Comparison of ENCODE assay signal across 28 cellular contexts in the genomic region with DNA sequence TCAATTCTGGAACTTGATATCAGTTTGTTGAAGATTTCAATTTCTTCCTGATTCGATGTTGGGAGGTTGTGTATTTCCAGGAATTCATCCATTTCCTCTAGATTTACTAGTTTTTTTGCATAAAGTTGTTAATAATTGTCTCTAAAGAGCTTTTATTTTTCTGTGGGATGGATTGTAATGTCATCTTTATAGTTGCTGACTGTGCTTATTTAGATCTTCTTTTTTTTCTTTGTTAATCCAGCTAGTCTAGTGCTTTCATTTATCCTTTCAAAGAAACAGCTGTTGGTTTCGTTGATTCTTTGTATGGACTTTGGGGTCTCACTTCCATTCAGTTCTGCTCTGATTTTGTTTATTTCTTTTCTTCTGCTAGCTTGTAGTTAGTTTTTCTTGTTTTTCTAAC.
"Had no signal": no experiment of that assay in that cellular context is flagged by ENCODE, and none has a peak within 500 bp of the region (broad histone marks: within the 10 kb centered on the region; RNA-seq: fewer than 3 reads in every experiment).

No MANE protein-coding gene starts in this region.

- DNase-seq: naive B cell; naive thymus-derived CD8-positive, alpha-beta T cell; occipital lobe; ovary; posterior cingulate gyrus; psoas muscle; right cardiac atrium; stimulated activated CD4-positive, alpha-beta T cell treated with anti-CD3 and anti-CD28 coated beads, Interleukin-15, amount 100 ng/mL, for 24 hours; stimulated activated CD4-positive, alpha-beta T cell treated with anti-CD3 and anti-CD28 coated beads, Interleukin-2, amount 100 ng/mL, for 24 hours; stimulated activated CD4-positive, alpha-beta T cell treated with anti-CD3 and anti-CD28 coated beads, Interleukin-2, amount 100 ng/mL, for 48 hours; stimulated activated CD4-positive, alpha-beta T cell treated with anti-CD3 and anti-CD28 coated beads, Interleukin-4, amount 100 ng/mL, for 24 hours; stimulated activated naive B cell treated with anti-CD40 and anti-IgM and Interleukin-4, amounts not matched to agents 10 μg/mL and 1 μg/mL and 100 μg/mL, for 72 hours; stimulated activated naive CD4-positive, alpha-beta T cell treated with Interleukin-2 at 50 U/mL for 16 hours; stomach; thyroid gland; upper lobe of right lung; uterus had no signal

- H3K27me3 ChIP-seq: neural progenitor cell, ovary, thyroid gland, tibial nerve, upper lobe of right lung, uterus had no signal

- ATAC-seq: naive thymus-derived CD8-positive, alpha-beta T cell; natural killer cell treated with Interleukin-12 subunit alpha and Interleukin-12 subunit beta and Interleukin-15 and Interleukin-18, amount 100 ng/mL, for 72 hours; psoas muscle; right cardiac atrium; sciatic nerve; stimulated activated effector memory CD8-positive, alpha-beta T cell treated with anti-CD3 and anti-CD28 coated beads, Interleukin-12 subunit alpha, Interleukin-12 subunit beta, amount 100 ng/mL, for 72 hours; stimulated activated naive B cell treated with anti-CD40 and anti-IgM and Interleukin-4, amounts not matched to agents 10 μg/mL and 1 μg/mL and 100 μg/mL, for 72 hours; upper lobe of right lung had no signal

- H3K27me3 Mint-ChIP-seq: naive thymus-derived CD8-positive, alpha-beta T cell; progenitor cell of endocrine pancreas; stimulated activated naive CD8-positive, alpha-beta T cell treated with anti-CD3 and anti-CD28 coated beads, Interleukin-15, Interleukin-2, amounts not matched to agents 100 ng/mL and 50 ng/mL, for 24 hours; type B pancreatic cell had no signal

- H3K36me3 ChIP-seq: neural progenitor cell, ovary, stomach, thoracic aorta, thyroid gland, tibial nerve, upper lobe of right lung, uterus had no signal

- H3K4me2 ChIP-seq: neural progenitor cell had no signal

- H3K4me3 Mint-ChIP-seq: naive B cell; naive thymus-derived CD8-positive, alpha-beta T cell; natural killer cell treated with Interleukin-12 subunit alpha and Interleukin-12 subunit beta and Interleukin-15 and Interleukin-18, amount 100 ng/mL, for 72 hours; neural progenitor cell; stimulated activated effector memory CD8-positive, alpha-beta T cell treated with anti-CD3 and anti-CD28 coated beads, Interleukin-12 subunit alpha, Interleukin-12 subunit beta, amount 100 ng/mL, for 72 hours; stimulated activated naive B cell treated with anti-CD40 and anti-IgM and Interleukin-4, amounts not matched to agents 10 μg/mL and 1 μg/mL and 100 μg/mL, for 72 hours; stimulated activated naive CD8-positive, alpha-beta T cell treated with anti-CD3 and anti-CD28 coated beads, Interleukin-15, Interleukin-2, amounts not matched to agents 100 ng/mL and 50 ng/mL, for 24 hours; type B pancreatic cell had no signal

- H2AFZ ChIP-seq: neural progenitor cell, parathyroid adenoma had no signal

- H3K9me3 ChIP-seq: ovary, stomach, thoracic aorta, thyroid gland, upper lobe of right lung, uterus had no signal

- H3K4me1 Mint-ChIP-seq: naive thymus-derived CD8-positive, alpha-beta T cell; neural progenitor cell; stimulated activated effector memory CD8-positive, alpha-beta T cell treated with anti-CD3 and anti-CD28 coated beads, Interleukin-12 subunit alpha, Interleukin-12 subunit beta, amount 100 ng/mL, for 72 hours; stimulated activated naive B cell treated with anti-CD40 and anti-IgM and Interleukin-4, amounts not matched to agents 10 μg/mL and 1 μg/mL and 100 μg/mL, for 72 hours had no signal

- H3K4me3 ChIP-seq: neural progenitor cell, ovary, psoas muscle, skin epidermis, stomach, thoracic aorta, thyroid gland, tibial nerve, upper lobe of right lung, uterus had no signal

- H3K4me1 ChIP-seq: parathyroid adenoma, psoas muscle, stomach, thyroid gland, tibial nerve, upper lobe of right lung, uterus had no signal

- H3K9me3 Mint-ChIP-seq: stimulated activated effector memory CD8-positive, alpha-beta T cell treated with anti-CD3 and anti-CD28 coated beads, Interleukin-12 subunit alpha, Interleukin-12 subunit beta, amount 100 ng/mL, for 72 hours had no signal

- H3K27ac Mint-ChIP-seq: naive thymus-derived CD8-positive, alpha-beta T cell; natural killer cell treated with Interleukin-12 subunit alpha and Interleukin-12 subunit beta and Interleukin-15 and Interleukin-18, amount 100 ng/mL, for 72 hours; neural progenitor cell; progenitor cell of endocrine pancreas; stimulated activated effector memory CD8-positive, alpha-beta T cell treated with anti-CD3 and anti-CD28 coated beads, Interleukin-12 subunit alpha, Interleukin-12 subunit beta, amount 100 ng/mL, for 72 hours; stimulated activated naive B cell treated with anti-CD40 and anti-IgM and Interleukin-4, amounts not matched to agents 10 μg/mL and 1 μg/mL and 100 μg/mL, for 72 hours; stimulated activated naive CD8-positive, alpha-beta T cell treated with anti-CD3 and anti-CD28 coated beads, Interleukin-15, Interleukin-2, amounts not matched to agents 100 ng/mL and 50 ng/mL, for 24 hours; type B pancreatic cell had no signal

- H3K36me3 Mint-ChIP-seq: naive B cell; neural progenitor cell; stimulated activated effector memory CD8-positive, alpha-beta T cell treated with anti-CD3 and anti-CD28 coated beads, Interleukin-12 subunit alpha, Interleukin-12 subunit beta, amount 100 ng/mL, for 72 hours; type B pancreatic cell had no signal

- H3K9ac ChIP-seq: neural progenitor cell, parathyroid adenoma had no signal

- H3K27ac ChIP-seq: neural progenitor cell, ovary, parathyroid adenoma, psoas muscle, skin epidermis, stomach, thoracic aorta, thyroid gland, tibial nerve, upper lobe of right lung, uterus had no signal
